In genomic region chr1:111346089-111346885, GRCh38 we compare ENCODE assay signal across 8 cellular contexts. TPM values are rescaled to one million over a fixed set of nuclear protein-coding genes. Genes with fewer than 3 reads are reported as not detected.
DNase-seq lines count a peak whose midpoint lies in the region; TF ChIP-seq lines count a peak whose summit lies in the region.

No MANE protein-coding gene starts in this region.

- H4K20me1 ChIP-seq in Loucy (ENCODE audit: insufficient read depth, low read length, poor library complexity, severe bottlenecking): no peaks in the 10 kb centered on the region

- peak overlapping the region; percentile 54 for H3K27ac ChIP-seq in substantia nigra (ENCODE audit: low read depth, low read length, poor library complexity, severe bottlenecking)

- no peaks in the 10 kb centered on the region for H3K9me2 ChIP-seq in Loucy (replicated peaks; ENCODE audit: low read depth, low read length)

- H3K4me1 ChIP-seq in Loucy (ENCODE audit: insufficient read depth, low read length, poor library complexity, severe bottlenecking): peaks cover 15% of the 10 kb centered on the region

- H3K9me3 ChIP-seq in Loucy (ENCODE audit: insufficient read depth, low read depth, low read length): no peaks in the 10 kb centered on the region

- H2AFZ ChIP-seq in Loucy (ENCODE audit: low read length): peak overlapping the region; percentile 99

- no peaks in the 10 kb centered on the region for H3K36me3 ChIP-seq in Loucy (ENCODE audit: insufficient read depth, low read length)

- no peaks in the 10 kb centered on the region for H3F3A ChIP-seq in Loucy (ENCODE audit: low read depth)

- H3K27me3 ChIP-seq in Loucy (ENCODE audit: insufficient read depth, low read length, poor library complexity, severe bottlenecking): no peaks in the 10 kb centered on the region

- DNase-seq in Daoy (ENCODE audit: low read depth) (peak; percentile 90), H4 (ENCODE audit: low spot score) (peak; percentile 65), SHP77 treated with DMSO at 0.1 percent for 48 hours (lab: John Stamatoyannopoulos, UW) (peak; percentile 62), globus pallidus (ENCODE audit: low spot score) (peak; percentile 77), non-pigmented ciliary epithelial cell (ENCODE audit: low read depth) (peak; percentile 27), substantia nigra (lab: John Stamatoyannopoulos, UW) (peak in 48 of 49 donors; percentile 16 to 88 (median 72))
- peak; percentile 46 to 80 (median 62) for DNase-seq in activated naive CD4-positive, alpha-beta T cell (lab: John Stamatoyannopoulos, UW)

- H3K4me3 ChIP-seq in Loucy (ENCODE audit: low read length, poor library complexity, severe bottlenecking): peak overlapping the region; percentile 82

- H3K9ac ChIP-seq in Loucy (ENCODE audit: low read depth, low read length, poor library complexity, severe bottlenecking): peak overlapping the region; percentile 61

- H3K79me2 ChIP-seq in Loucy (ENCODE audit: insufficient read depth, low read length): no peaks in the 10 kb centered on the region

- H3K4me2 ChIP-seq in Loucy (ENCODE audit: low read depth, low read length, poor library complexity, severe bottlenecking): peak overlapping the region; percentile 90

- peak; percentile 45 for TF ChIP-seq CTCF in Loucy (conservative IDR thresholded peaks at IDR 0.05; ENCODE audit: low read length)

RNA-seq across cellular contexts. Expression of gene CHIA, which starts 55.6 kb away (rescaled TPM):
- 0.06 TPM in 1 of 2 replicates, not detected in the other for total RNA-seq in Daoy (2014; rRNA removed; shearing (Covaris generic))
- not detected in 2 replicates for total RNA-seq in H4 (2014; rRNA removed; shearing (Covaris generic))

Comparison
In these comparisons a context has a peak if more than half of its experiments do, and no peak if none do; other contexts are left out.
1. Peak in every context shown above with its lines: DNase-seq, H3K4me3 ChIP-seq and H3K27ac ChIP-seq.
2. DNase-seq: peak in every context shown above with its lines; median percentile 90 in Daoy; 77 in globus pallidus; 72 in substantia nigra; 65 in H4; 62 in SHP77 treated with DMSO at 0.1 percent for 48 hours; 62 in activated naive CD4-positive, alpha-beta T cell; 27 in non-pigmented ciliary epithelial cell.